ENCODE assay signal across 8 cellular contexts in genomic region chr2:168247341-168248305, GRCh38. TPM values are rescaled to one million over a fixed set of nuclear protein-coding genes. Genes with fewer than 3 reads are reported as not detected.
A peak's percentile ranks its signal among the peaks of the same experiment; 100 is the strongest.
DNase-seq lines count a peak whose midpoint lies in the region; ATAC-seq and TF ChIP-seq lines count a peak whose summit lies in the region.

STK39 (minus strand) TSS chr2:168247595; CDS start chr2:168247435, 160 bp downstream.

- peak; percentile 60 for DNase-seq in DMS79 (lab: John Stamatoyannopoulos, UW)
- peak; percentile 77 for DNase-seq in KBM-7
- peak; percentile 71 for DNase-seq in RWPE1 (ENCODE audit: low spot score)
- DNase-seq in activated gamma-delta T cell treated with Interleukin-2 at 50 U/mL for 16 hours = peak; percentile 69
- DNase-seq in fibroblast of villous mesenchyme (ENCODE audit: low read depth) = peak; percentile 75
- peak; percentile 82 for DNase-seq in nephron progenitor cell
- peak; percentile 75 to 78 for DNase-seq in stimulated activated naive CD8-positive, alpha-beta T cell treated with anti-CD3 and anti-CD28 coated beads, Interleukin-15, amount 100 ng/mL, for 72 hours

- peaks cover 12% of the 10 kb centered on the region for H3K27me3 Mint-ChIP-seq in nephron progenitor cell (ENCODE audit: low read depth, poor library complexity)
- no peaks in the 10 kb centered on the region for H3K27me3 Mint-ChIP-seq in stimulated activated naive CD8-positive, alpha-beta T cell treated with anti-CD3 and anti-CD28 coated beads, Interleukin-15, amount 100 ng/mL, for 72 hours

- CTCF ChIA-PET in RWPE1 (lab: Yijun Ruan, JAX) = interaction anchor here (0.9 to 1.4 kb wide), 4 partner anchors 90 to 129 kb away, joined by 3 to 5 read pairs (median 4); no protein-coding TSS in a partner anchor

- H3K4me1 Mint-ChIP-seq in nephron progenitor cell = peaks cover 57% of the 10 kb centered on the region
- H3K4me1 Mint-ChIP-seq in stimulated activated naive CD8-positive, alpha-beta T cell treated with anti-CD3 and anti-CD28 coated beads, Interleukin-15, amount 100 ng/mL, for 72 hours = peaks cover 38% of the 10 kb centered on the region

- TF ChIP-seq CTCF in RWPE1 (conservative IDR thresholded peaks at IDR 0.05; ENCODE audit: low read depth) = no peak
- TF ChIP-seq CTCF in fibroblast of villous mesenchyme (IDR thresholded peaks at IDR 0.05; ENCODE audit: insufficient read depth, low read depth, low read length) = no peak
- TF ChIP-seq CTCF in nephron progenitor cell (IDR thresholded peaks at IDR 0.05) = no peak

- H3K4me3 Mint-ChIP-seq in nephron progenitor cell = peak within 1 kb of the TSS; percentile 98
- H3K4me3 Mint-ChIP-seq in stimulated activated naive CD8-positive, alpha-beta T cell treated with anti-CD3 and anti-CD28 coated beads, Interleukin-15, amount 100 ng/mL, for 72 hours = peak within 1 kb of the TSS; percentile 86

- ATAC-seq in GM21723 (IDR thresholded peaks at IDR 0.05; ENCODE audit: unreplicated experiment) = peak; percentile 88
- peak; percentile 77 for ATAC-seq in stimulated activated naive CD8-positive, alpha-beta T cell treated with anti-CD3 and anti-CD28 coated beads, Interleukin-15, amount 100 ng/mL, for 72 hours

- POLR2A ChIA-PET in RWPE1 (lab: Yijun Ruan, JAX; ENCODE audit: low non-redundant PET) = no interaction called here

- peak within 1 kb of the TSS; percentile 88 for H3K27ac ChIP-seq in RWPE1

- H3K27ac Mint-ChIP-seq in nephron progenitor cell = peak within 1 kb of the TSS; percentile 36
- peak within 1 kb of the TSS; percentile 85 to 91 for H3K27ac Mint-ChIP-seq in stimulated activated naive CD8-positive, alpha-beta T cell treated with anti-CD3 and anti-CD28 coated beads, Interleukin-15, amount 100 ng/mL, for 72 hours

- H3K4me3 ChIP-seq in fibroblast of villous mesenchyme (ENCODE audit: low read depth, low read length) = peak within 1 kb of the TSS; percentile 82

- in situ Hi-C loops in KBM-7 (cut with MboI; ENCODE audit: low pct_unique_long_range_greater_than_20kb, low sequenced_read_pairs) = no loop called here

- H3K9me3 Mint-ChIP-seq in nephron progenitor cell = no peaks in the 10 kb centered on the region
- no peaks in the 10 kb centered on the region for H3K9me3 Mint-ChIP-seq in stimulated activated naive CD8-positive, alpha-beta T cell treated with anti-CD3 and anti-CD28 coated beads, Interleukin-15, amount 100 ng/mL, for 72 hours

- no peaks in the 10 kb centered on the region for H3K36me3 Mint-ChIP-seq in nephron progenitor cell (ENCODE audit: low read depth)

RNA-seq across cellular contexts. Expression of gene STK39, which starts in this region (rescaled TPM):
- total RNA-seq in fibroblast of villous mesenchyme = 15.5 and 27.2 TPM in 2 replicates

Comparison
In these comparisons a context has a peak if more than half of its experiments do, and no peak if none do; other contexts are left out.
1. Peak in every context shown above with its lines: DNase-seq, ATAC-seq, H3K4me3 ChIP-seq and H3K27ac ChIP-seq.